Comparison of ENCODE assay signal across 3 cellular contexts in the genomic region with DNA sequence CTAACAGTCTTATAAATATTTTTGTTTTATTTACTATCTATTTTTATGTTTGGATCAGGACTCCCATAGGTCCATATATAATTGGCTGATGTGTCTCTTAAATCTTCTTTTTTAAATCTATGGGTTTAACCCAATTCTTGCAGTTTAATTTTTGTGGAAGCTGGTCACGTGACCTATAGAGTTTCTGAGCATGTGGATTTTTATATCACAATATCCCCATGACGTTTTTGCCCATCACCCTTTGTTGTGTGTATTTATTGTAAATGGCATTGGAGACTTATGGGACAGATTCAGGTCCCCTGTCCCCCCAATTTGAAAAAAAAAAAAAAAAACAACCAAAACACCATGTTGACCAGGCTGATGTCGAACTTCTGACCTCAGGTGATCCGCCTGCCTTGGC.
A peak's percentile ranks its signal among the peaks of the same experiment; 100 is the strongest.
TF ChIP-seq lines count a peak whose summit lies in the region.

No MANE protein-coding gene starts in this region.

TF ChIP-seq in IMR-90, 13 proteins besides CTCF, POLR2A, EP300 and RAD21:
- TF ChIP-seq, protein P1, sequence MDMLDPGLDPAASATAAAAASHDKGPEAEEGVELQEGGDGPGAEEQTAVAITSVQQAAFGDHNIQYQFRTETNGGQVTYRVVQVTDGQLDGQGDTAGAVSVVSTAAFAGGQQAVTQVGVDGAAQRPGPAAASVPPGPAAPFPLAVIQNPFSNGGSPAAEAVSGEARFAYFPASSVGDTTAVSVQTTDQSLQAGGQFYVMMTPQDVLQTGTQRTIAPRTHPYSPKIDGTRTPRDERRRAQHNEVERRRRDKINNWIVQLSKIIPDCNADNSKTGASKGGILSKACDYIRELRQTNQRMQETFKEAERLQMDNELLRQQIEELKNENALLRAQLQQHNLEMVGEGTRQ (IDR thresholded peaks at IDR 0.05; ENCODE audit: low read depth, low read length): peak; percentile 39; the same call in 1 of the 2 replicates
- TF ChIP-seq BHLHE40 (IDR thresholded peaks at IDR 0.05; ENCODE audit: low read depth, low read length): no peak

TF ChIP-seq in Ishikawa, 13 proteins besides CTCF, POLR2A, EP300 and RAD21:
- TF ChIP-seq TAF1 (IDR thresholded peaks at IDR 0.05; ENCODE audit: low read depth): no peak
- TF ChIP-seq, protein P2, sequence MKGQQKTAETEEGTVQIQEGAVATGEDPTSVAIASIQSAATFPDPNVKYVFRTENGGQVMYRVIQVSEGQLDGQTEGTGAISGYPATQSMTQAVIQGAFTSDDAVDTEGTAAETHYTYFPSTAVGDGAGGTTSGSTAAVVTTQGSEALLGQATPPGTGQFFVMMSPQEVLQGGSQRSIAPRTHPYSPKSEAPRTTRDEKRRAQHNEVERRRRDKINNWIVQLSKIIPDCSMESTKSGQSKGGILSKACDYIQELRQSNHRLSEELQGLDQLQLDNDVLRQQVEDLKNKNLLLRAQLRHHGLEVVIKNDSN (IDR thresholded peaks at IDR 0.05): 0 out of 2 replicates have a peak, but pooled peaks have one; percentile 15

TF ChIP-seq in K562, 482 proteins besides CTCF, POLR2A, EP300 and RAD21:
- TF ChIP-seq, protein P3, sequence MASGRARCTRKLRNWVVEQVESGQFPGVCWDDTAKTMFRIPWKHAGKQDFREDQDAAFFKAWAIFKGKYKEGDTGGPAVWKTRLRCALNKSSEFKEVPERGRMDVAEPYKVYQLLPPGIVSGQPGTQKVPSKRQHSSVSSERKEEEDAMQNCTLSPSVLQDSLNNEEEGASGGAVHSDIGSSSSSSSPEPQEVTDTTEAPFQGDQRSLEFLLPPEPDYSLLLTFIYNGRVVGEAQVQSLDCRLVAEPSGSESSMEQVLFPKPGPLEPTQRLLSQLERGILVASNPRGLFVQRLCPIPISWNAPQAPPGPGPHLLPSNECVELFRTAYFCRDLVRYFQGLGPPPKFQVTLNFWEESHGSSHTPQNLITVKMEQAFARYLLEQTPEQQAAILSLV (tag; IDR thresholded peaks at IDR 0.05): no peak
- TF ChIP-seq CBFA2T2 (conservative IDR thresholded peaks at IDR 0.05) (peak; percentile 80), BHLHE40 (IDR thresholded peaks at IDR 0.05; ENCODE audit: low read length) (peak; percentile 52; the same call in 1 of the 2 replicates), RAD51 (IDR thresholded peaks at IDR 0.05; ENCODE audit: borderline replicate concordance, low read depth) (peak; percentile 96), TOE1 (IDR thresholded peaks at IDR 0.05; ENCODE audit: borderline replicate concordance) (peak; percentile 94), TOE1 (CRISPR knock-in tag; IDR thresholded peaks at IDR 0.05; ENCODE audit: borderline replicate concordance, low read depth) (no peak), COPS2 (conservative IDR thresholded peaks at IDR 0.05) (no peak)
- TF ChIP-seq, protein P1 (CRISPR knock-in tag; IDR thresholded peaks at IDR 0.05): peak; percentile 71
- TF ChIP-seq, protein P4, sequence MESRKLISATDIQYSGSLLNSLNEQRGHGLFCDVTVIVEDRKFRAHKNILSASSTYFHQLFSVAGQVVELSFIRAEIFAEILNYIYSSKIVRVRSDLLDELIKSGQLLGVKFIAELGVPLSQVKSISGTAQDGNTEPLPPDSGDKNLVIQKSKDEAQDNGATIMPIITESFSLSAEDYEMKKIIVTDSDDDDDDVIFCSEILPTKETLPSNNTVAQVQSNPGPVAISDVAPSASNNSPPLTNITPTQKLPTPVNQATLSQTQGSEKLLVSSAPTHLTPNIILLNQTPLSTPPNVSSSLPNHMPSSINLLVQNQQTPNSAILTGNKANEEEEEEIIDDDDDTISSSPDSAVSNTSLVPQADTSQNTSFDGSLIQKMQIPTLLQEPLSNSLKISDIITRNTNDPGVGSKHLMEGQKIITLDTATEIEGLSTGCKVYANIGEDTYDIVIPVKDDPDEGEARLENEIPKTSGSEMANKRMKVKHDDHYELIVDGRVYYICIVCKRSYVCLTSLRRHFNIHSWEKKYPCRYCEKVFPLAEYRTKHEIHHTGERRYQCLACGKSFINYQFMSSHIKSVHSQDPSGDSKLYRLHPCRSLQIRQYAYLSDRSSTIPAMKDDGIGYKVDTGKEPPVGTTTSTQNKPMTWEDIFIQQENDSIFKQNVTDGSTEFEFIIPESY (CRISPR knock-in tag; IDR thresholded peaks at IDR 0.05): no peak
- TF ChIP-seq, protein P5, sequence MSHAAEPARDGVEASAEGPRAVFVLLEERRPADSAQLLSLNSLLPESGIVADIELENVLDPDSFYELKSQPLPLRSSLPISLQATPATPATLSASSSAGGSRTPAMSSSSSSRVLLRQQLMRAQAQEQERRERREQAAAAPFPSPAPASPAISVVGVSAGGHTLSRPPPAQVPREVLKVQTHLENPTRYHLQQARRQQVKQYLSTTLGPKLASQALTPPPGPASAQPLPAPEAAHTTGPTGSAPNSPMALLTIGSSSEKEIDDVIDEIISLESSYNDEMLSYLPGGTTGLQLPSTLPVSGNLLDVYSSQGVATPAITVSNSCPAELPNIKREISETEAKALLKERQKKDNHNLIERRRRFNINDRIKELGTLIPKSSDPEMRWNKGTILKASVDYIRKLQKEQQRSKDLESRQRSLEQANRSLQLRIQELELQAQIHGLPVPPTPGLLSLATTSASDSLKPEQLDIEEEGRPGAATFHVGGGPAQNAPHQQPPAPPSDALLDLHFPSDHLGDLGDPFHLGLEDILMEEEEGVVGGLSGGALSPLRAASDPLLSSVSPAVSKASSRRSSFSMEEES (CRISPR knock-in tag; IDR thresholded peaks at IDR 0.05): peak; percentile 97
- TF ChIP-seq, protein P6, sequence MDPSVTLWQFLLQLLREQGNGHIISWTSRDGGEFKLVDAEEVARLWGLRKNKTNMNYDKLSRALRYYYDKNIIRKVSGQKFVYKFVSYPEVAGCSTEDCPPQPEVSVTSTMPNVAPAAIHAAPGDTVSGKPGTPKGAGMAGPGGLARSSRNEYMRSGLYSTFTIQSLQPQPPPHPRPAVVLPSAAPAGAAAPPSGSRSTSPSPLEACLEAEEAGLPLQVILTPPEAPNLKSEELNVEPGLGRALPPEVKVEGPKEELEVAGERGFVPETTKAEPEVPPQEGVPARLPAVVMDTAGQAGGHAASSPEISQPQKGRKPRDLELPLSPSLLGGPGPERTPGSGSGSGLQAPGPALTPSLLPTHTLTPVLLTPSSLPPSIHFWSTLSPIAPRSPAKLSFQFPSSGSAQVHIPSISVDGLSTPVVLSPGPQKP (CRISPR knock-in tag; IDR thresholded peaks at IDR 0.05): no peak
